In the genomic region with DNA sequence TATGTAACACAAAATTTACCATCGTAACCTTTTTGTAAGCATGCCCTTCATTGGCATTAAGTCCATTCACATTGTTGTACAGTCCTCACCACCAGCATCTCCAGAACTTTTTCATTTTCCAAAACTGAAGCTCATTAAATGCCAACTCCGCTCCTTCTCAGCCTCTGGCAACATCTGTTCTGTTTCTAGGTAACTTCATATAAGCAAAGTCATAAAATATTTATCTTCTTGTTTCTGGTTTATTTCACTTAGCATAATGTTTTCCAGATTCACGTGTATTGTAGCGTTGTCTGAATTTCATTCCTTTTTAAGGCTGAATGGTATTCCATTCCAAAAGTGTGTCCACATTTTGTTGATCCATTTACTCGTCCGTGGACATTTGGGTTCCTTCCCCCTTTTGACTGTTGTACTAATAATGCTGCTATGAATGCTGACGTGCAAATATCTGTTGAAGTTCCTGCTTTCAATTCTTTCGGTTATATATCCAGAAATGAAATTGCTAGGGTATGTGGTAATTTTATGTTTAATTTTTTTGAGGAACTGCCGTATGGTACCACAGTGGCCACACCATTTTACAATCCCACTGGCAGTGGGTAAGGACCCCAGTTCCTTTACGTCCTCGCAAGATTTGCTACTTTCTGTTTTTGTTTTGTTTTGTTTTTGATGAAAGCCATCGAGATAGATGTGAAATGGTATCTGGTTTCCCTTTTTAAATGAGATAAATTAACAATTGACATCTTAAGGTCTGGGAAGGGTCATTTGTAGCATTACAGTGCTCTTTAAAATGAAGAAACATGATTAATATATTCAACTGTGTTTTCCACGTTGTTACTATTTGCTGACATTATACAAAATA, we compare ENCODE assay signal across 19 cellular contexts.
DNase-seq lines count a peak whose midpoint lies in the region; ATAC-seq and TF ChIP-seq lines count a peak whose summit lies in the region.
"Had no signal": no experiment of that assay in that cellular context is flagged by ENCODE, and none has a peak within 500 bp of the region (broad histone marks: within the 10 kb centered on the region; RNA-seq: fewer than 3 reads in every experiment).

No MANE protein-coding gene starts in this region.

- no peaks in the 10 kb centered on the region for H3K79me2 ChIP-seq in SK-N-SH (ENCODE audit: insufficient read depth)
- no peaks in the 10 kb centered on the region for H3K79me2 ChIP-seq in hepatocyte

- CTCF ChIA-PET in SK-N-SH (lab: Yijun Ruan, JAX), result interaction anchor here (1.0 to 1.6 kb wide), 4 partner anchors 12 to 570 kb away, joined by 3 to 6 read pairs (median 4); a partner anchor contains a TSS

- H3K36me3 ChIP-seq in SK-N-SH (replicated peaks in 1 of 2; ENCODE audit: control insufficient read depth in 1 of 2, insufficient read depth in 2 of 2, low read length in 1 of 2), result peaks cover 8 to 35% of the 10 kb centered on the region in 2 experiments
- no peaks in the 10 kb centered on the region for H3K36me3 ChIP-seq in hepatocyte (replicated peaks; ENCODE audit: insufficient read depth, low read depth)
- H3K36me3 ChIP-seq in neutrophil, result peaks cover 83% of the 10 kb centered on the region

- H3K4me1 Mint-ChIP-seq in CD14-positive monocyte, result peaks cover 21% of the 10 kb centered on the region

- H3K36me3 Mint-ChIP-seq in CD14-positive monocyte, result peaks cover 58 to 81% of the 10 kb centered on the region in 2 donors

- peaks cover 0 to 2% (median 0%) of the 10 kb centered on the region in 3 donors for H3K27me3 Mint-ChIP-seq in CD14-positive monocyte (ENCODE audit: low read depth in 3 of 3)

- no peaks in the 10 kb centered on the region for H4K20me1 ChIP-seq in SK-N-SH (ENCODE audit: insufficient read depth)
- no peaks in the 10 kb centered on the region for H4K20me1 ChIP-seq in hepatocyte (ENCODE audit: insufficient read depth, poor library complexity, severe bottlenecking)

- H3K27ac ChIP-seq in SK-N-SH (ENCODE audit: low read depth in 2 of 2, low read length in 1 of 2), result peak overlapping the region in 1 of 2 experiments; percentile 16; a peak in 1 of 4 replicates
- H3K27ac ChIP-seq in hepatocyte, result peak overlapping the region; percentile 21
- H3K27ac ChIP-seq in neutrophil, result peak overlapping the region; percentile 26

- no peaks in the 10 kb centered on the region for H3K27me3 ChIP-seq in SK-N-SH (ENCODE audit: insufficient read depth)
- no peaks in the 10 kb centered on the region for H3K27me3 ChIP-seq in hepatocyte
- no peaks in the 10 kb centered on the region for H3K27me3 ChIP-seq in neutrophil
- H3K27me3 ChIP-seq: Peyer's patch had no signal

- POLR2A ChIA-PET in SK-N-SH (lab: Yijun Ruan, JAX), result no interaction called here

- no peak for ATAC-seq in HG02884 (IDR thresholded peaks at IDR 0.05; ENCODE audit: unreplicated experiment)
- ATAC-seq: CD8-positive, alpha-beta T cell had no signal

- H2AFZ ChIP-seq in SK-N-SH (ENCODE audit: low read depth) (no peak overlapping the region), hepatocyte (no peak overlapping the region)

- WGBS in SK-N-SH (ENCODE audit: low lambda C conversion rate), result 80% methylated on average over 13 of the region's 13 CpGs
- 64% methylated on average over 13 of the region's 13 CpGs for WGBS in hepatocyte (ENCODE audit: low lambda C conversion rate, missing lambda C conversion rate)

- H3F3A ChIP-seq in SK-N-SH (replicated peaks; ENCODE audit: insufficient read depth), result no peaks in the 10 kb centered on the region

- TF ChIP-seq EP300 in SK-N-SH (IDR thresholded peaks at IDR 0.05; ENCODE audit: borderline replicate concordance in 1 of 2, low read depth in 1 of 2, low read length in 1 of 2), result peak in 1 of 2 experiments; percentile 83; a peak in 2 of 4 replicates

- H3K4me2 ChIP-seq in SK-N-SH (no peak overlapping the region), hepatocyte (peak overlapping the region; percentile 39)

- H3K9ac ChIP-seq in SK-N-SH, result no peak overlapping the region

- intact Hi-C loops in CD14-positive monocyte (cut with micrococcal nuclease), result loop anchor here in 1 of 2 donors (5.0 kb wide), 1 partner anchor 51 kb away; no protein-coding TSS in a partner anchor

- TF ChIP-seq CTCF in CD14-positive monocyte (IDR thresholded peaks at IDR 0.05) (no peak), SK-N-SH (IDR thresholded peaks at IDR 0.05) (no peak), hepatocyte (IDR thresholded peaks at IDR 0.05; ENCODE audit: poor library complexity) (no peak), neutrophil (IDR thresholded peaks at IDR 0.05) (no peak)

- peak overlapping the region; percentile 85 to 95 (median 92) for H3K27ac Mint-ChIP-seq in CD14-positive monocyte

- no peaks in the 10 kb centered on the region for H3K9me3 ChIP-seq in SK-N-SH
- no peaks in the 10 kb centered on the region for H3K9me3 ChIP-seq in hepatocyte (ENCODE audit: low read depth)
- H3K9me3 ChIP-seq in neutrophil, result no peaks in the 10 kb centered on the region
- H3K9me3 ChIP-seq: Peyer's patch had no signal

- H3K4me1 ChIP-seq in SK-N-SH (ENCODE audit: control insufficient read depth in 1 of 2, insufficient read depth in 2 of 2, low read depth in 1 of 2, low read length in 1 of 2) (peaks cover 0 to 5% of the 10 kb centered on the region in 2 experiments; a peak in 2 of 4 replicates), hepatocyte (ENCODE audit: insufficient read depth) (no peaks in the 10 kb centered on the region), neutrophil (ENCODE audit: control insufficient read depth in 1 of 2, insufficient read depth in 1 of 2, low read depth in 1 of 2, low read length in 1 of 2) (peaks cover 0 to 8% of the 10 kb centered on the region in 2 experiments)
- H3K4me1 ChIP-seq: Peyer's patch had no signal

- no peaks in the 10 kb centered on the region for H3K9me3 Mint-ChIP-seq in CD14-positive monocyte
- H3K9me3 Mint-ChIP-seq: CD8-positive, alpha-beta T cell had no signal

- H3K4me3 ChIP-seq in SK-N-SH (ENCODE audit: low read depth in 2 of 2, low read length in 1 of 2) (no peak overlapping the region), hepatocyte (no peak overlapping the region), neutrophil (ENCODE audit: low read depth in 1 of 2, low read length in 1 of 2) (no peak overlapping the region)
- H3K4me3 ChIP-seq: Peyer's patch had no signal

- peak; percentile 11; the same call in 1 of the 2 replicates for TF ChIP-seq RAD21 in SK-N-SH (IDR thresholded peaks at IDR 0.05; ENCODE audit: low read length)

- no peak for DNase-seq in CD14-positive monocyte (ENCODE audit: low spot score)
- peak; percentile 49 for DNase-seq in SK-N-SH
- DNase-seq in hepatocyte (ENCODE audit: low spot score), result no peak
- DNase-seq in AG08395 (ENCODE audit: low spot score), result no peak
- DNase-seq in kidney tubule cell (ENCODE audit: low spot score), result no peak
- no peak for DNase-seq in NK-92 treated with Interleukin-12 subunit alpha and Interleukin-12 subunit beta, amount 100 ng/mL, for 24 hours (lab: John Stamatoyannopoulos, UW)
- DNase-seq: activated CD4-positive, alpha-beta T cell treated with anti-CD3 and anti-CD28 coated beads, Interleukin-2, amount 50 U/mL, for 1 hour; activated naive CD4-positive, alpha-beta T cell treated with Interleukin-2 at 50 U/mL for 16 hours; CD8-positive, alpha-beta T cell; cortex of kidney; DMS79; KG1; NCI-H1048; NCI-H2107; NCI-H526; Peyer's patch; trophoblast cell had no signal

- no peaks in the 10 kb centered on the region for H3K9me2 ChIP-seq in SK-N-SH
- H3K9me2 ChIP-seq in hepatocyte (replicated peaks; ENCODE audit: insufficient read depth), result no peaks in the 10 kb centered on the region

- peak overlapping the region; percentile 62 to 87 for H3K4me3 Mint-ChIP-seq in CD14-positive monocyte
- H3K4me3 Mint-ChIP-seq: CD8-positive, alpha-beta T cell had no signal

TF ChIP-seq in SK-N-SH, 30 proteins besides CTCF, POLR2A, EP300 and RAD21:
- TF ChIP-seq TEAD4 (IDR thresholded peaks at IDR 0.05; ENCODE audit: borderline replicate concordance, insufficient read depth) (no peak), POLR2AphosphoS5 (IDR thresholded peaks at IDR 0.05; ENCODE audit: low read depth, low read length) (no peak), FOXJ3 (CRISPR knock-in tag; IDR thresholded peaks at IDR 0.05) (no peak), CHD2 (IDR thresholded peaks at IDR 0.05; ENCODE audit: low read length, partially characterized antibody) (peak; percentile 50), RCOR1 (IDR thresholded peaks at IDR 0.05; ENCODE audit: low read length) (peak; percentile 86), GATA2 (CRISPR knock-in tag; IDR thresholded peaks at IDR 0.05) (peak; percentile 14; the same call in 1 of the 2 replicates)
- TF ChIP-seq, protein P1, sequence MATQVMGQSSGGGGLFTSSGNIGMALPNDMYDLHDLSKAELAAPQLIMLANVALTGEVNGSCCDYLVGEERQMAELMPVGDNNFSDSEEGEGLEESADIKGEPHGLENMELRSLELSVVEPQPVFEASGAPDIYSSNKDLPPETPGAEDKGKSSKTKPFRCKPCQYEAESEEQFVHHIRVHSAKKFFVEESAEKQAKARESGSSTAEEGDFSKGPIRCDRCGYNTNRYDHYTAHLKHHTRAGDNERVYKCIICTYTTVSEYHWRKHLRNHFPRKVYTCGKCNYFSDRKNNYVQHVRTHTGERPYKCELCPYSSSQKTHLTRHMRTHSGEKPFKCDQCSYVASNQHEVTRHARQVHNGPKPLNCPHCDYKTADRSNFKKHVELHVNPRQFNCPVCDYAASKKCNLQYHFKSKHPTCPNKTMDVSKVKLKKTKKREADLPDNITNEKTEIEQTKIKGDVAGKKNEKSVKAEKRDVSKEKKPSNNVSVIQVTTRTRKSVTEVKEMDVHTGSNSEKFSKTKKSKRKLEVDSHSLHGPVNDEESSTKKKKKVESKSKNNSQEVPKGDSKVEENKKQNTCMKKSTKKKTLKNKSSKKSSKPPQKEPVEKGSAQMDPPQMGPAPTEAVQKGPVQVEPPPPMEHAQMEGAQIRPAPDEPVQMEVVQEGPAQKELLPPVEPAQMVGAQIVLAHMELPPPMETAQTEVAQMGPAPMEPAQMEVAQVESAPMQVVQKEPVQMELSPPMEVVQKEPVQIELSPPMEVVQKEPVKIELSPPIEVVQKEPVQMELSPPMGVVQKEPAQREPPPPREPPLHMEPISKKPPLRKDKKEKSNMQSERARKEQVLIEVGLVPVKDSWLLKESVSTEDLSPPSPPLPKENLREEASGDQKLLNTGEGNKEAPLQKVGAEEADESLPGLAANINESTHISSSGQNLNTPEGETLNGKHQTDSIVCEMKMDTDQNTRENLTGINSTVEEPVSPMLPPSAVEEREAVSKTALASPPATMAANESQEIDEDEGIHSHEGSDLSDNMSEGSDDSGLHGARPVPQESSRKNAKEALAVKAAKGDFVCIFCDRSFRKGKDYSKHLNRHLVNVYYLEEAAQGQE (IDR thresholded peaks at IDR 0.05; ENCODE audit: low read depth, low read length), result no peak
